In genomic region chr2:216021768-216022167, GRCh38 we compare ENCODE assay signal across 1 cellular context.
TF ChIP-seq lines count a peak whose summit lies in the region.

No MANE protein-coding gene starts in this region.

TF ChIP-seq in HepG2, 621 proteins besides CTCF, POLR2A, EP300 and RAD21 (continues in another document):
- TF ChIP-seq ZNF562 (CRISPR knock-in tag; IDR thresholded peaks at IDR 0.05; ENCODE audit: borderline replicate concordance) (no peak), TFE3 (CRISPR knock-in tag; IDR thresholded peaks at IDR 0.05) (no peak), SALL1 (CRISPR knock-in tag; IDR thresholded peaks at IDR 0.05) (peak; percentile 48; the same call in 1 of the 2 replicates), TP53 (CRISPR knock-in tag; conservative IDR thresholded peaks at IDR 0.05) (no peak), ZNF326 (CRISPR knock-in tag; IDR thresholded peaks at IDR 0.05; ENCODE audit: borderline replicate concordance) (no peak), ZNF768 (CRISPR knock-in tag; IDR thresholded peaks at IDR 0.05) (no peak), ZNF510 (CRISPR knock-in tag; IDR thresholded peaks at IDR 0.05; ENCODE audit: low read depth) (no peak), GABPB1 (CRISPR knock-in tag; IDR thresholded peaks at IDR 0.05) (no peak), HNRNPH1 (optimal IDR thresholded peaks at IDR 0.05; ENCODE audit: low read depth, low read length) (no peak), EED (CRISPR knock-in tag; IDR thresholded peaks at IDR 0.05) (no peak), MED8 (CRISPR knock-in tag; IDR thresholded peaks at IDR 0.05; ENCODE audit: insufficient replicate concordance) (no peak), MED1 (CRISPR knock-in tag; IDR thresholded peaks at IDR 0.05) (no peak), ZBTB42 (CRISPR knock-in tag; IDR thresholded peaks at IDR 0.05) (no peak), ZNF776 (CRISPR knock-in tag; IDR thresholded peaks at IDR 0.05) (no peak), HHEX (CRISPR knock-in tag; IDR thresholded peaks at IDR 0.05) (no peak), SIX1 (CRISPR knock-in tag; IDR thresholded peaks at IDR 0.05; ENCODE audit: borderline replicate concordance) (no peak), ETV5 (CRISPR knock-in tag; IDR thresholded peaks at IDR 0.05; ENCODE audit: borderline replicate concordance) (no peak), MTF2 (CRISPR knock-in tag; IDR thresholded peaks at IDR 0.05; ENCODE audit: borderline replicate concordance) (no peak), ZBTB10 (CRISPR knock-in tag; IDR thresholded peaks at IDR 0.05; ENCODE audit: borderline replicate concordance) (no peak), RXRA (CRISPR knock-in tag; IDR thresholded peaks at IDR 0.05) (peak; percentile 78), ZNF549 (CRISPR knock-in tag; IDR thresholded peaks at IDR 0.05) (no peak), NR2F6 (IDR thresholded peaks at IDR 0.05) (peak; percentile 48; the same call in 1 of the 2 replicates), NR2F6 (CRISPR knock-in tag; IDR thresholded peaks at IDR 0.05) (peak; percentile 62; the same call in 1 of the 2 replicates), ZC3H13 (CRISPR knock-in tag; IDR thresholded peaks at IDR 0.05) (no peak), HMGXB4 (CRISPR knock-in tag; IDR thresholded peaks at IDR 0.05; ENCODE audit: borderline replicate concordance in 1 of 2, low read depth in 1 of 2) (no peak), ZMYM4 (CRISPR knock-in tag; IDR thresholded peaks at IDR 0.05) (peak; percentile 53), ZNF644 (CRISPR knock-in tag; IDR thresholded peaks at IDR 0.05; ENCODE audit: low read depth) (peak; percentile 68), ZMYM3 (CRISPR knock-in tag; IDR thresholded peaks at IDR 0.05) (0 out of 2 replicates have a peak, but pooled peaks have one; percentile 30), RXRB (CRISPR knock-in tag; IDR thresholded peaks at IDR 0.05; ENCODE audit: borderline replicate concordance) (no peak), ZNF501 (CRISPR knock-in tag; IDR thresholded peaks at IDR 0.05) (no peak), NFKBIZ (CRISPR knock-in tag; IDR thresholded peaks at IDR 0.05) (no peak), ATF7-NPFF (CRISPR knock-in tag; IDR thresholded peaks at IDR 0.05; ENCODE audit: low read depth) (no peak), KDM5B (CRISPR knock-in tag; IDR thresholded peaks at IDR 0.05; ENCODE audit: borderline replicate concordance) (no peak), REXO4 (CRISPR knock-in tag; IDR thresholded peaks at IDR 0.05; ENCODE audit: borderline replicate concordance) (no peak), SNAPC4 (CRISPR knock-in tag; IDR thresholded peaks at IDR 0.05) (no peak), ZNF546 (CRISPR knock-in tag; conservative IDR thresholded peaks at IDR 0.05) (no peak), HNF4A (CRISPR knock-in tag; IDR thresholded peaks at IDR 0.05) (peak; percentile 19; the same call in 1 of the 2 replicates), ZNF367 (CRISPR knock-in tag; IDR thresholded peaks at IDR 0.05; ENCODE audit: borderline replicate concordance) (no peak), ZNF362 (CRISPR knock-in tag; IDR thresholded peaks at IDR 0.05; ENCODE audit: borderline replicate concordance) (no peak), RFX1 (IDR thresholded peaks at IDR 0.05) (no peak), PLSCR1 (CRISPR knock-in tag; IDR thresholded peaks at IDR 0.05; ENCODE audit: borderline replicate concordance) (no peak), DPF2 (CRISPR knock-in tag; IDR thresholded peaks at IDR 0.05; ENCODE audit: borderline replicate concordance, low read depth) (no peak), ZNF33A (CRISPR knock-in tag; IDR thresholded peaks at IDR 0.05; ENCODE audit: borderline replicate concordance) (no peak), ZGPAT (CRISPR knock-in tag; IDR thresholded peaks at IDR 0.05) (no peak), ZNF441 (CRISPR knock-in tag; IDR thresholded peaks at IDR 0.05; ENCODE audit: borderline replicate concordance) (no peak), NFYB (CRISPR knock-in tag; IDR thresholded peaks at IDR 0.05) (no peak), NR2F1 (CRISPR knock-in tag; IDR thresholded peaks at IDR 0.05) (peak in 1 of 2 experiments; percentile 45; a peak in 2 of 4 replicates), RARA (CRISPR knock-in tag; IDR thresholded peaks at IDR 0.05) (peak; percentile 76), ZNF230 (CRISPR knock-in tag; IDR thresholded peaks at IDR 0.05) (no peak), ZNF24 (IDR thresholded peaks at IDR 0.05) (no peak), ZBTB44 (CRISPR knock-in tag; IDR thresholded peaks at IDR 0.05) (no peak), NFE2L2 (IDR thresholded peaks at IDR 0.05; ENCODE audit: low read length) (no peak), KDM3A (CRISPR knock-in tag; IDR thresholded peaks at IDR 0.05; ENCODE audit: low read depth) (no peak), CBX1 (IDR thresholded peaks at IDR 0.05; ENCODE audit: low read depth) (no peak), ZNF576 (CRISPR knock-in tag; IDR thresholded peaks at IDR 0.05) (no peak), CREB1 (IDR thresholded peaks at IDR 0.05) (no peak), CREB1 (CRISPR knock-in tag; IDR thresholded peaks at IDR 0.05) (no peak), ZNF83 (CRISPR knock-in tag; IDR thresholded peaks at IDR 0.05; ENCODE audit: borderline replicate concordance) (no peak), ZNF431 (CRISPR knock-in tag; IDR thresholded peaks at IDR 0.05; ENCODE audit: borderline replicate concordance, low read depth) (no peak), NR2F2 (IDR thresholded peaks at IDR 0.05; ENCODE audit: borderline replicate concordance, low read depth) (no peak), ZFAT (CRISPR knock-in tag; conservative IDR thresholded peaks at IDR 0.05) (no peak), ZNF251 (CRISPR knock-in tag; IDR thresholded peaks at IDR 0.05) (no peak)
